ENCODE assay signal across 1 cellular context in genomic region chr6:80134065-80134464, GRCh38.
TF ChIP-seq lines count a peak whose summit lies in the region.

No MANE protein-coding gene starts in this region.

TF ChIP-seq in IMR-90, 13 proteins besides CTCF, POLR2A, EP300 and RAD21:
- TF ChIP-seq MAZ (IDR thresholded peaks at IDR 0.05; ENCODE audit: borderline replicate concordance, low read depth, low read length) (no peak), FOS (IDR thresholded peaks at IDR 0.05; ENCODE audit: low read depth, low read length) (no peak), NFE2L2 (IDR thresholded peaks at IDR 0.05; ENCODE audit: low read depth, low read length) (no peak)
